1 cellular context compared by ENCODE assay signal in genomic region chr2:3465844-3466481, GRCh38.
TF ChIP-seq lines count a peak whose summit lies in the region.

No MANE protein-coding gene starts in this region.

TF ChIP-seq in HepG2, 621 proteins besides CTCF, POLR2A, EP300 and RAD21 (continued from another document and continues in another):
- TF ChIP-seq SETDB1 (CRISPR knock-in tag; IDR thresholded peaks at IDR 0.05; ENCODE audit: borderline replicate concordance) (no peak), PAF1 (CRISPR knock-in tag; IDR thresholded peaks at IDR 0.05) (no peak), BRCA1 (CRISPR knock-in tag; IDR thresholded peaks at IDR 0.05) (no peak), PPARG (CRISPR knock-in tag; conservative IDR thresholded peaks at IDR 0.05) (peak; percentile 85), ZNF335 (CRISPR knock-in tag; IDR thresholded peaks at IDR 0.05) (0 out of 2 replicates have a peak, but pooled peaks have one; percentile 52), ZNF562 (CRISPR knock-in tag; IDR thresholded peaks at IDR 0.05; ENCODE audit: borderline replicate concordance) (no peak), SCMH1 (CRISPR knock-in tag; IDR thresholded peaks at IDR 0.05; ENCODE audit: borderline replicate concordance) (no peak), RBM22 (optimal IDR thresholded peaks at IDR 0.05; ENCODE audit: low read length) (peak; percentile 18), SNAI1 (CRISPR knock-in tag; IDR thresholded peaks at IDR 0.05; ENCODE audit: borderline replicate concordance) (no peak), SKI (IDR thresholded peaks at IDR 0.05; ENCODE audit: partially characterized antibody) (peak; percentile 96), ZNF33A (CRISPR knock-in tag; IDR thresholded peaks at IDR 0.05; ENCODE audit: borderline replicate concordance) (no peak), ZFX (CRISPR knock-in tag; IDR thresholded peaks at IDR 0.05; ENCODE audit: low read depth) (peak; percentile 75), ZNF619 (CRISPR knock-in tag; IDR thresholded peaks at IDR 0.05) (peak; percentile 41; the same call in 1 of the 2 replicates), ZSCAN12 (CRISPR knock-in tag; IDR thresholded peaks at IDR 0.05) (no peak), ZNF605 (CRISPR knock-in tag; IDR thresholded peaks at IDR 0.05) (no peak), HOXA9 (CRISPR knock-in tag; IDR thresholded peaks at IDR 0.05; ENCODE audit: borderline replicate concordance) (no peak), HDAC2 (CRISPR knock-in tag; IDR thresholded peaks at IDR 0.05) (peak; percentile 91), SNAPC4 (CRISPR knock-in tag; IDR thresholded peaks at IDR 0.05) (no peak; the same call in 1 of the 2 replicates), ZNF614 (CRISPR knock-in tag; IDR thresholded peaks at IDR 0.05; ENCODE audit: borderline replicate concordance) (peak; percentile 91), ELK4 (CRISPR knock-in tag; IDR thresholded peaks at IDR 0.05; ENCODE audit: borderline replicate concordance) (no peak), TEAD2 (CRISPR knock-in tag; IDR thresholded peaks at IDR 0.05) (no peak), HOMEZ (CRISPR knock-in tag; IDR thresholded peaks at IDR 0.05; ENCODE audit: low read depth) (peak; percentile 84; the same call in 1 of the 2 replicates), POLR2AphosphoS2 (IDR thresholded peaks at IDR 0.05; ENCODE audit: low read depth, low read length) (no peak), PHF5A (CRISPR knock-in tag; IDR thresholded peaks at IDR 0.05; ENCODE audit: low read depth, unreplicated experiment) (peak; percentile 79), ZNF136 (CRISPR knock-in tag; IDR thresholded peaks at IDR 0.05; ENCODE audit: low read depth) (no peak; the same call in 1 of the 2 replicates), ZNF121 (CRISPR knock-in tag; IDR thresholded peaks at IDR 0.05) (no peak), RAD51 (IDR thresholded peaks at IDR 0.05; ENCODE audit: borderline replicate concordance) (no peak), SIN3A (IDR thresholded peaks at IDR 0.05; ENCODE audit: borderline replicate concordance, low read depth, low read length) (no peak), ZNF792 (CRISPR knock-in tag; IDR thresholded peaks at IDR 0.05) (peak; percentile 75), MEF2D (CRISPR knock-in tag; IDR thresholded peaks at IDR 0.05) (peak; percentile 97), IRF2 (CRISPR knock-in tag; IDR thresholded peaks at IDR 0.05) (peak; percentile 87), POLR2AphosphoS5 (IDR thresholded peaks at IDR 0.05; ENCODE audit: low read depth, low read length) (no peak; the same call in 1 of the 2 replicates), ZBTB8A (CRISPR knock-in tag; IDR thresholded peaks at IDR 0.05; ENCODE audit: borderline replicate concordance, low read depth) (no peak), TAF1 (CRISPR knock-in tag; IDR thresholded peaks at IDR 0.05) (0 out of 2 replicates have a peak, but pooled peaks have one; percentile 28), ZNF367 (CRISPR knock-in tag; IDR thresholded peaks at IDR 0.05; ENCODE audit: borderline replicate concordance) (no peak), GMEB2 (CRISPR knock-in tag; IDR thresholded peaks at IDR 0.05; ENCODE audit: low read depth) (no peak), ZNF737 (CRISPR knock-in tag; IDR thresholded peaks at IDR 0.05; ENCODE audit: borderline replicate concordance) (no peak), TBX2 (CRISPR knock-in tag; IDR thresholded peaks at IDR 0.05; ENCODE audit: borderline replicate concordance) (peak; percentile 90)
- TF ChIP-seq, protein P1, sequence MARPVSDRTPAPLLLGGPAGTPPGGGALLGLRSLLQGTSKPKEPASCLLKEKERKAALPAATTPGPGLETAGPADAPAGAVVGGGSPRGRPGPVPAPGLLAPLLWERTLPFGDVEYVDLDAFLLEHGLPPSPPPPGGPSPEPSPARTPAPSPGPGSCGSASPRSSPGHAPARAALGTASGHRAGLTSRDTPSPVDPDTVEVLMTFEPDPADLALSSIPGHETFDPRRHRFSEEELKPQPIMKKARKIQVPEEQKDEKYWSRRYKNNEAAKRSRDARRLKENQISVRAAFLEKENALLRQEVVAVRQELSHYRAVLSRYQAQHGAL (CRISPR knock-in tag; IDR thresholded peaks at IDR 0.05; ENCODE audit: not compliant biosample characterization): no peak
- TF ChIP-seq, protein P2, sequence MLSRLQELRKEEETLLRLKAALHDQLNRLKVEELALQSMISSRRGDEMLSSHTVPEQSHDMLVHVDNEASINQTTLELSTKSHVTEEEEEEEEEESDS (CRISPR knock-in tag; IDR thresholded peaks at IDR 0.05; ENCODE audit: borderline replicate concordance): no peak
- TF ChIP-seq, protein P3, sequence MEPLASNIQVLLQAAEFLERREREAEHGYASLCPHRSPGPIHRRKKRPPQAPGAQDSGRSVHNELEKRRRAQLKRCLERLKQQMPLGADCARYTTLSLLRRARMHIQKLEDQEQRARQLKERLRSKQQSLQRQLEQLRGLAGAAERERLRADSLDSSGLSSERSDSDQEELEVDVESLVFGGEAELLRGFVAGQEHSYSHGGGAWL (CRISPR knock-in tag; IDR thresholded peaks at IDR 0.05): no peak
- TF ChIP-seq, protein P4, sequence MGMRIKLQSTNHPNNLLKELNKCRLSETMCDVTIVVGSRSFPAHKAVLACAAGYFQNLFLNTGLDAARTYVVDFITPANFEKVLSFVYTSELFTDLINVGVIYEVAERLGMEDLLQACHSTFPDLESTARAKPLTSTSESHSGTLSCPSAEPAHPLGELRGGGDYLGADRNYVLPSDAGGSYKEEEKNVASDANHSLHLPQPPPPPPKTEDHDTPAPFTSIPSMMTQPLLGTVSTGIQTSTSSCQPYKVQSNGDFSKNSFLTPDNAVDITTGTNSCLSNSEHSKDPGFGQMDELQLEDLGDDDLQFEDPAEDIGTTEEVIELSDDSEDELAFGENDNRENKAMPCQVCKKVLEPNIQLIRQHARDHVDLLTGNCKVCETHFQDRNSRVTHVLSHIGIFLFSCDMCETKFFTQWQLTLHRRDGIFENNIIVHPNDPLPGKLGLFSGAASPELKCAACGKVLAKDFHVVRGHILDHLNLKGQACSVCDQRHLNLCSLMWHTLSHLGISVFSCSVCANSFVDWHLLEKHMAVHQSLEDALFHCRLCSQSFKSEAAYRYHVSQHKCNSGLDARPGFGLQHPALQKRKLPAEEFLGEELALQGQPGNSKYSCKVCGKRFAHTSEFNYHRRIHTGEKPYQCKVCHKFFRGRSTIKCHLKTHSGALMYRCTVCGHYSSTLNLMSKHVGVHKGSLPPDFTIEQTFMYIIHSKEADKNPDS (CRISPR knock-in tag; IDR thresholded peaks at IDR 0.05): no peak
